27 cellular contexts compared by ENCODE assay signal in the genomic region with DNA sequence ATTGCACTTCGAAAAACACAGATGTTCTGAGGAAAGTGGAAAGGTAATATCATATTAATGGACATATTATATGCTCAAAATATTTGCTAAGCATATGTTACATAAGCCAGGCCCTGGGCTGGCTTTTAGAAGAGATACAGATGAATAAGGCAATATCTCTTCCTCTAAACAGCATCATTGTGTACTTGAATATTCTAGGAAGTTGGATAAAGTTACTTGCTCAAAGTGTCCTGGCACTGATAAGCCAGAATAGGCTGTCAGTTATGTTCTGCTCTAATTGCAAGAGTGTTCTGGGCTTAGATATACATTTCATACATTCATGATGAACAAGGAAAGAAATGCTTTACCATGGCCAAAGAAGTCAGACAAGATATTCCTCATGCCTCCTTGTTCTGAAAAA. TPM values are rescaled to one million over a fixed set of nuclear protein-coding genes. Genes with fewer than 3 reads are reported as not detected.
DNase-seq lines count a peak whose midpoint lies in the region; ATAC-seq and TF ChIP-seq lines count a peak whose summit lies in the region.
"Had no signal": no experiment of that assay in that cellular context is flagged by ENCODE, and none has a peak within 500 bp of the region (broad histone marks: within the 10 kb centered on the region; RNA-seq: fewer than 3 reads in every experiment).

No MANE protein-coding gene starts in this region.

- no peaks in the 10 kb centered on the region for H3K27me3 ChIP-seq in gastrocnemius medialis

- peaks cover 42 to 56% of the 10 kb centered on the region in 2 donors for H3K4me1 ChIP-seq in gastrocnemius medialis

- intact Hi-C loops in gastrocnemius medialis (cut with DNase I; ENCODE audit: low total_unique reads) = loop anchor here (10.0 kb wide), 1 partner anchor 191 kb away; no protein-coding TSS in a partner anchor

- H3K4me3 ChIP-seq in gastrocnemius medialis = no peak overlapping the region
- H3K4me3 ChIP-seq: A549, GM12878, GM23338 had no signal

- ATAC-seq in gastrocnemius medialis (no peak), GM18873 (IDR thresholded peaks at IDR 0.05; ENCODE audit: low FRiP score, unreplicated experiment) (no peak)
- ATAC-seq: A549; CD8-positive, alpha-beta T cell; GM12878; GM23338; Panc1; SK-N-SH treated with all-trans-retinoic acid at 6 μM for 48 hours had no signal

- TF ChIP-seq POLR2A in erythroblast (IDR thresholded peaks at IDR 0.05; ENCODE audit: low read length) = peak; percentile 47
- TF ChIP-seq POLR2A in gastrocnemius medialis (IDR thresholded peaks at IDR 0.05) = no peak

- in situ Hi-C loops in gastrocnemius medialis (cut with MboI; ENCODE audit: low sequenced_read_pairs in 4 of 4) = loop anchor here in 1 of 4 donors (25.0 kb wide), 1 partner anchor 293 kb away; a partner anchor contains a TSS

- no peaks in the 10 kb centered on the region for H3K36me3 ChIP-seq in gastrocnemius medialis

- DNase-seq in NCI-H2171 (lab: John Stamatoyannopoulos, UW) (peak; percentile 21), OCI-M1 (lab: John Stamatoyannopoulos, UW) (peak; percentile 79), erythroblast (lab: John Stamatoyannopoulos, UW) (peak in 1 of 2 experiments; percentile 10), gastrocnemius medialis (no peak), islet precursor cell (no peak), NCI-H748 (lab: John Stamatoyannopoulos, UW; ENCODE audit: unreplicated experiment) (no peak)
- DNase-seq: Caco-2; CD8-positive, alpha-beta T cell; H9; KBM-7; MV-4-11; NCI-H1105 treated with DMSO at 0.1 percent for 48 hours; NCI-H146; NCI-H1930; NCI-H2107; NCI-H2227 treated with DMSO at 0.1 percent for 48 hours; NCI-H526 treated with DMSO at 0.1 percent for 48 hours had no signal

- TF ChIP-seq CTCF in gastrocnemius medialis (IDR thresholded peaks at IDR 0.05 in 4 of 5, conservative IDR thresholded peaks at IDR 0.05 in 1 of 5) = no peak

- H3K27ac ChIP-seq in gastrocnemius medialis = peak overlapping the region; percentile 85 to 95 (median 90)
- H3K27ac ChIP-seq: A549, C4-2B had no signal

- no peaks in the 10 kb centered on the region for H3K9me3 ChIP-seq in gastrocnemius medialis
- H3K9me3 ChIP-seq: A549, Caco-2 had no signal

RNA-seq across cellular contexts. Expression of a gene that starts 40.6 kb away (rescaled TPM):
- 10 to 100 TPM; 16.0 to 28.7 (median 22.1) TPM for total RNA-seq in gastrocnemius medialis
- total RNA-seq: Caco-2; CD8-positive, alpha-beta T cell; GM12878; H9; LHCN-M2; MCF 10A; NCI-H460 had no signal

Comparison
In these comparisons a context has a peak if more than half of its experiments do, and no peak if none do; other contexts are left out.
1. DNase-seq: peak in NCI-H2171 (single experiment) and OCI-M1 (single experiment); none in gastrocnemius medialis (0 of 2), islet precursor cell (single experiment) and NCI-H748 (single experiment).